In genomic region chr6:118635909-118636735, GRCh38 we compare ENCODE assay signal across 23 cellular contexts. TPM values are rescaled to one million over a fixed set of nuclear protein-coding genes. Genes with fewer than 3 reads are reported as not detected.
DNase-seq lines count a peak whose midpoint lies in the region; ATAC-seq, FAIRE-seq and TF ChIP-seq lines count a peak whose summit lies in the region.
"Had no signal": no experiment of that assay in that cellular context is flagged by ENCODE, and none has a peak within 500 bp of the region (broad histone marks: within the 10 kb centered on the region; RNA-seq: fewer than 3 reads in every experiment).

No MANE protein-coding gene starts in this region.

- FAIRE-seq in GM19239 (lab: Jason Lieb, UNC) (peak; percentile 66), K562 (lab: Jason Lieb, UNC) (no peak)
- FAIRE-seq: A204.1, G401.6 had no signal

- ATAC-seq in WTC11, result no peak
- ATAC-seq in K562, result no peak
- ATAC-seq: CD8-positive, alpha-beta T cell; GM23338; HCT116 had no signal

- H3K79me2 ChIP-seq in K562 (ENCODE audit: control insufficient read depth, insufficient read depth, low read length), result peaks cover 53% of the 10 kb centered on the region

- peaks cover 7% of the 10 kb centered on the region for H3K9me3 Mint-ChIP-seq in activated CD4-positive, alpha-beta T cell treated with anti-CD3 and anti-CD28 coated beads, Interleukin-2, amount 10 ng/mL, durations not matched to agents 7 days and 5 days
- H3K9me3 Mint-ChIP-seq in WTC11 (peaks cover 11% of the 10 kb centered on the region), endodermal cell (no peaks in the 10 kb centered on the region)
- H3K9me3 Mint-ChIP-seq: CD8-positive, alpha-beta T cell; GM23338; H9; HFFc6 had no signal

- intact Hi-C loops in K562 (cut with micrococcal nuclease), result no loop called here

- no peaks in the 10 kb centered on the region for H3K27me3 Mint-ChIP-seq in activated CD4-positive, alpha-beta T cell treated with anti-CD3 and anti-CD28 coated beads, Interleukin-2, amount 10 ng/mL, durations not matched to agents 7 days and 5 days
- H3K27me3 Mint-ChIP-seq in WTC11 (ENCODE audit: low read depth) (no peaks in the 10 kb centered on the region), endodermal cell (ENCODE audit: insufficient read depth) (no peaks in the 10 kb centered on the region)
- H3K27me3 Mint-ChIP-seq: B cell; CD4-positive, CD25-positive, alpha-beta regulatory T cell had no signal

- no TSS peak for BruUV-seq in K562 (replicated peaks; lab: Mats Ljungman, UMichigan)

- no peak for TF ChIP-seq POLR2A in K562 (conservative IDR thresholded peaks at IDR 0.05)

- H3K9me3 ChIP-seq in K562 (replicated peaks; ENCODE audit: control insufficient read depth, insufficient read depth, low read depth, low read length) (no peaks in the 10 kb centered on the region), endodermal cell (ENCODE audit: control insufficient read depth, low read length) (peaks cover 5% of the 10 kb centered on the region)
- H3K9me3 ChIP-seq: BLaER1, Caco-2 had no signal

- no peak overlapping the region for H3K4me2 ChIP-seq in K562 (ENCODE audit: insufficient read depth, low read length)
- H3K4me2 ChIP-seq: BLaER1, GM23338 had no signal

- TF ChIP-seq CTCF in WTC11 (IDR thresholded peaks at IDR 0.05) (no peak), K562 (IDR thresholded peaks at IDR 0.05 in 2 of 3, conservative IDR thresholded peaks at IDR 0.05 in 1 of 3; ENCODE audit: insufficient read depth in 2 of 3, low read depth in 1 of 3, low read length in 3 of 3) (no peak), endodermal cell (conservative IDR thresholded peaks at IDR 0.05) (no peak)

- WGBS in K562 (ENCODE audit: insufficient coverage, low coverage, missing lambda C conversion rate), result 68% methylated on average over 3 of the region's 3 CpGs
- 90 to 94% methylated on average over 2 to 3 of the region's 3 CpGs for WGBS in endodermal cell (ENCODE audit: insufficient coverage in 1 of 2, insufficient read length in 1 of 2), 2 experiments

- H3K4me1 Mint-ChIP-seq in activated CD4-positive, alpha-beta T cell treated with anti-CD3 and anti-CD28 coated beads, Interleukin-2, amount 10 ng/mL, durations not matched to agents 7 days and 5 days, result peaks cover 31% of the 10 kb centered on the region
- H3K4me1 Mint-ChIP-seq in WTC11 (peaks cover 15% of the 10 kb centered on the region), endodermal cell (peaks cover 7% of the 10 kb centered on the region)

- no peak for DNase-seq in activated CD4-positive, alpha-beta T cell treated with anti-CD3 and anti-CD28 coated beads, Interleukin-2, amount 10 ng/mL, durations not matched to agents 7 days and 5 days
- no peak for DNase-seq in activated CD4-positive, alpha-beta T cell treated with anti-CD3 and anti-CD28 coated beads, Interleukin-2, amount 50 U/mL, for 1 hour
- DNase-seq in GM19239 (ENCODE audit: insufficient read length, low spot score) (no peak), WTC11 (ENCODE audit: low spot score) (no peak), K562 (ENCODE audit: extremely low read depth in 1 of 4, low spot score in 3 of 4) (no peak), endodermal cell (no peak), iPS-NIHi7 (ENCODE audit: extremely low spot score) (no peak), superior temporal gyrus (ENCODE audit: extremely low spot score) (no peak)
- DNase-seq: Caco-2; CD4-positive, CD25-positive, alpha-beta regulatory T cell; CD8-positive, alpha-beta T cell; DMS153; DND-41; H9; HFFc6 had no signal

- POLR2A ChIA-PET in activated CD4-positive, alpha-beta T cell treated with anti-CD3 and anti-CD28 coated beads, Interleukin-2, amount 10 ng/mL, durations not matched to agents 7 days and 5 days (lab: Charles Lee), result no interaction called here
- POLR2A ChIA-PET in WTC11 (lab: Charles Lee) (interaction anchor here (2.0 kb wide), 1 partner anchor 16 kb away, joined by 4 read pairs; the partner anchor contains the start of gene CEP85L), K562 (lab: Yijun Ruan, JAX) (interaction anchor here (0.9 to 1.7 kb wide), 3 partner anchors 9 to 15 kb away, joined by 3 to 4 read pairs (median 4); partner anchors contain the start of gene CEP85L)

- H3K27ac Mint-ChIP-seq in activated CD4-positive, alpha-beta T cell treated with anti-CD3 and anti-CD28 coated beads, Interleukin-2, amount 10 ng/mL, durations not matched to agents 7 days and 5 days, result peak overlapping the region; percentile 37
- H3K27ac Mint-ChIP-seq in WTC11 (peak overlapping the region; percentile 78), endodermal cell (no peak overlapping the region)
- H3K27ac Mint-ChIP-seq: B cell; CD8-positive, alpha-beta T cell; GM23338; HFFc6 had no signal

- no peaks in the 10 kb centered on the region for H3K9me1 ChIP-seq in K562 (ENCODE audit: control insufficient read depth, insufficient read depth, low read length)

- H3K36me3 Mint-ChIP-seq in activated CD4-positive, alpha-beta T cell treated with anti-CD3 and anti-CD28 coated beads, Interleukin-2, amount 10 ng/mL, durations not matched to agents 7 days and 5 days (ENCODE audit: low read depth), result peaks cover 35% of the 10 kb centered on the region
- H3K36me3 Mint-ChIP-seq in WTC11 (peaks cover 10% of the 10 kb centered on the region; the same call in 1 of the 2 replicates), endodermal cell (ENCODE audit: low read depth) (no peaks in the 10 kb centered on the region)

- H3K27ac ChIP-seq in K562 (ENCODE audit: extremely low read depth, low read depth, low read length) (no peak overlapping the region), endodermal cell (ENCODE audit: low read depth, low read length) (no peak overlapping the region)
- H3K27ac ChIP-seq: 22Rv1, BLaER1, C4-2B had no signal

- H3K4me3 ChIP-seq in K562 (no peak overlapping the region), endodermal cell (ENCODE audit: low read length) (no peak overlapping the region)
- H3K4me3 ChIP-seq: BLaER1, GM23338 had no signal

- H3K4me1 ChIP-seq in K562 (replicated peaks in 1 of 2; ENCODE audit: control insufficient read depth in 2 of 2, insufficient read depth in 2 of 2, low read length in 2 of 2) (peaks cover 0 to 3% of the 10 kb centered on the region in 2 experiments; a peak in 2 of 5 replicates), endodermal cell (ENCODE audit: control insufficient read depth, insufficient read depth, low read length) (peaks cover 2% of the 10 kb centered on the region)
- H3K4me1 ChIP-seq: BLaER1, Caco-2 had no signal

- H3K9ac ChIP-seq in K562 (ENCODE audit: insufficient read depth in 1 of 2, low read depth in 2 of 2, low read length in 2 of 2), result no peak overlapping the region
- no peak overlapping the region for H3K9ac ChIP-seq in endodermal cell (ENCODE audit: extremely low read depth, low read length, poor library complexity, severe bottlenecking)
- H3K9ac ChIP-seq: BLaER1 had no signal

- no peak for TF ChIP-seq EP300 in K562 (IDR thresholded peaks at IDR 0.05; ENCODE audit: low read length)

- H3K27me3 ChIP-seq in K562 (ENCODE audit: control insufficient read depth in 2 of 2, insufficient read depth in 2 of 2, low read length in 2 of 2) (no peaks in the 10 kb centered on the region), endodermal cell (ENCODE audit: control insufficient read depth, insufficient read depth, low read length, poor library complexity, severe bottlenecking) (no peaks in the 10 kb centered on the region)
- H3K27me3 ChIP-seq: BLaER1 had no signal

- no peak overlapping the region for H3K4me3 Mint-ChIP-seq in activated CD4-positive, alpha-beta T cell treated with anti-CD3 and anti-CD28 coated beads, Interleukin-2, amount 10 ng/mL, durations not matched to agents 7 days and 5 days
- H3K4me3 Mint-ChIP-seq in WTC11 (no peak overlapping the region), endodermal cell (no peak overlapping the region)
- H3K4me3 Mint-ChIP-seq: B cell; CD4-positive, CD25-positive, alpha-beta regulatory T cell; CD8-positive, alpha-beta T cell; GM23338; H9; HFFc6 had no signal

- CTCF ChIA-PET in activated CD4-positive, alpha-beta T cell treated with anti-CD3 and anti-CD28 coated beads, Interleukin-2, amount 10 ng/mL, durations not matched to agents 7 days and 5 days (lab: Charles Lee), result interaction anchor here (0.6 to 0.9 kb wide), 3 partner anchors 12 to 310 kb away, joined by 3 read pairs; no protein-coding TSS in a partner anchor
- CTCF ChIA-PET in WTC11 (lab: Charles Lee) (interaction anchor here (1.0 kb wide), 1 partner anchor 15 kb away, joined by 3 read pairs; the partner anchor contains the start of gene CEP85L), K562 (lab: Yijun Ruan, JAX; ENCODE audit: low intra/inter-chr PET ratio) (no interaction called here)

- TF ChIP-seq RAD21 in K562 (CRISPR knock-in tag; conservative IDR thresholded peaks at IDR 0.05 in 1 of 2, IDR thresholded peaks at IDR 0.05 in 1 of 2), result no peak

- no peaks in the 10 kb centered on the region for H4K20me1 ChIP-seq in K562 (replicated peaks; ENCODE audit: control insufficient read depth, insufficient read depth, low read length)

- no peak overlapping the region for H2AFZ ChIP-seq in K562 (ENCODE audit: low read depth, low read length)
- H2AFZ ChIP-seq: GM23338 had no signal

- in situ Hi-C loops in K562 (cut with MboI), result no loop called here

- H3K36me3 ChIP-seq in K562 (ENCODE audit: control insufficient read depth, insufficient read depth, low read length) (0 out of 3 replicates have a peak, but pooled peaks cover 3% of the 10 kb centered on the region), endodermal cell (ENCODE audit: control insufficient read depth, insufficient read depth, low read length) (no peaks in the 10 kb centered on the region)
- H3K36me3 ChIP-seq: BLaER1 had no signal

RNA-seq across cellular contexts. Expression of gene CEP85L, which starts 15.3 kb away (rescaled TPM):
- 10 to 100 TPM; 47.9 to 50.3 TPM for total RNA-seq in activated CD4-positive, alpha-beta T cell treated with anti-CD3 and anti-CD28 coated beads, Interleukin-2, amount 10 ng/mL, durations not matched to agents 7 days and 5 days
- total RNA-seq in WTC11 (2021) (19.6 to 32.5 TPM (median 21.8 TPM) in 3 replicates), K562 (2014; rRNA removed) (8.3 and 9.3 TPM in 2 replicates), K562 (2014; rRNA removed; fragmentation: Illumina TruSeq; extraction: Trizol) (15.8 and 19.5 TPM in 2 replicates), K562 (2015; rRNA removed; fragmentation: Illumina TruSeq; extraction: Trizol) (11.3 and 11.7 TPM in 2 replicates), K562 (2021) (12.8 and 14.7 TPM in 2 replicates), endodermal cell (10 to 100 TPM in 1 of 2 donors, 1 to 10 TPM in 1; 6.7 to 10.2 TPM)
- total RNA-seq in K562 (2011; cell fraction: chromatin; rRNA removed; ENCODE audit: low replicate concordance), result 36.3 and 89.5 TPM in 2 replicates
- 14.0 and 19.1 TPM in 2 replicates for total RNA-seq in K562 (2011; cell fraction: nucleolus; rRNA removed)
- 31.7 and 73.3 TPM in 2 replicates for total RNA-seq in K562 (2011; cell fraction: nucleoplasm; rRNA removed)
- polyA plus RNA-seq in K562 (2011; rRNA removed) (8.2 and 13.2 TPM in 2 replicates), K562 (2014; fragmentation: Illumina TruSeq; extraction: Trizol) (6.3 and 7.1 TPM in 2 replicates), K562 (2014; fragmentation: Nextera tagmentation; extraction: Ambion mirVana) (1 to 10 TPM; 4.5 to 7.0 TPM), K562 (2014; rRNA removed) (4.4 and 5.8 TPM in 2 replicates)
- 2.5 and 2.8 TPM in 2 replicates for polyA plus RNA-seq in K562 (2011; cell fraction: cytosol; rRNA removed)
- polyA plus RNA-seq in K562 (2011; cell fraction: nucleus; rRNA removed), result 20.7 and 21.3 TPM in 2 replicates
- polyA plus RNA-seq in K562 (2012), result 4.3 and 5.4 TPM in 2 replicates
- polyA minus RNA-seq in K562 (2011; rRNA and poly(A)+ RNA removed), result 51.7 and 57.9 TPM in 2 replicates
- polyA minus RNA-seq in K562 (2011; cell fraction: cytosol; rRNA and poly(A)+ RNA removed), result 7.0 and 8.7 TPM in 2 replicates
- 28.1 and 37.8 TPM in 2 replicates for polyA minus RNA-seq in K562 (2011; cell fraction: nucleus; rRNA and poly(A)+ RNA removed)
- 6.0 TPM for polyA plus RNA-seq in endodermal cell (2013, experiment 1 of 2)
- polyA plus RNA-seq in endodermal cell (2013, experiment 2 of 2), result 6.8 TPM
